ENCODE assay signal across 34 cellular contexts in the genomic region with DNA sequence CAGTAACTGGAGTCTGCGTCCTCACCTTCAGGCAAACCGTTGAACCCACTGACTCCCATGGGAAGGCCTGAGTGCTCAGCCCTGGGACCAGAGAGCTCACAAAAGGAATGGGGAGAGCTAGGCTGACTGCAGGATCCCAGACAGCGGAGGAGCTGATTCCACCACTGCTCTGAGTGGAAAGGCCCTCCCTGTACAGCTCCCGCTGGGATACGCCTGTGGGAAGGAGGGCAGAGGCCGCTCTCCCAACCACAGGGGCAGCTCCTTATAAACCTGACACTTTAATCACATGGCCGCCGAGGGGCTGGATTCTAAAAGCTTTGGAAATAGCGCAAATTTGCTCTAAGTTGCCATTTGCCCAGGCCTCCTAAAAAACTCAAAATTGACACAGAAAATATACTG. TPM values are rescaled to one million over a fixed set of nuclear protein-coding genes. Genes with fewer than 3 reads are reported as not detected.
DNase-seq lines count a peak whose midpoint lies in the region; ATAC-seq and TF ChIP-seq lines count a peak whose summit lies in the region.
"Had no signal": no experiment of that assay in that cellular context is flagged by ENCODE, and none has a peak within 500 bp of the region (broad histone marks: within the 10 kb centered on the region; RNA-seq: fewer than 3 reads in every experiment).

No MANE protein-coding gene starts in this region.

- H3K9me3 Mint-ChIP-seq in CD4-positive, alpha-beta memory T cell: no peaks in the 10 kb centered on the region
- no peaks in the 10 kb centered on the region for H3K9me3 Mint-ChIP-seq in neural progenitor cell
- H3K9me3 Mint-ChIP-seq: activated naive CD4-positive, alpha-beta T cell treated with anti-CD3 and anti-CD28 coated beads for 36 hours; IgD-negative memory B cell; stimulated activated memory B cell treated with anti-CD40 and anti-IgM and Interleukin-4, amounts not matched to agents 10 μg/mL and 1 μg/mL and 100 μg/mL, for 72 hours had no signal

- no peak overlapping the region for H3K9ac ChIP-seq in neural progenitor cell
- H3K9ac ChIP-seq: SK-N-SH had no signal

- H4K20me1 ChIP-seq in neural progenitor cell (ENCODE audit: low read depth): no peaks in the 10 kb centered on the region

- intact Hi-C loops in CD4-positive, alpha-beta memory T cell (cut with micrococcal nuclease): no loop called here
- intact Hi-C loops in heart right ventricle (cut with DNase I): no loop called here

- H3K4me3 Mint-ChIP-seq in CD4-positive, alpha-beta memory T cell: no peak overlapping the region
- H3K4me3 Mint-ChIP-seq in neural progenitor cell: no peak overlapping the region
- H3K4me3 Mint-ChIP-seq: activated naive CD4-positive, alpha-beta T cell treated with anti-CD3 and anti-CD28 coated beads for 36 hours; brain; IgD-negative memory B cell; stimulated activated memory B cell treated with anti-CD40 and anti-IgM and Interleukin-4, amounts not matched to agents 10 μg/mL and 1 μg/mL and 100 μg/mL, for 72 hours had no signal

- H3K36me3 ChIP-seq in CD4-positive, alpha-beta memory T cell (ENCODE audit: insufficient read depth, low read length): no peaks in the 10 kb centered on the region
- H3K36me3 ChIP-seq in heart right ventricle: no peaks in the 10 kb centered on the region
- H3K36me3 ChIP-seq in neural progenitor cell: no peaks in the 10 kb centered on the region
- H3K36me3 ChIP-seq: adrenal gland, colonic mucosa, upper lobe of left lung had no signal

- WGBS in heart right ventricle, 2 donors: 68 to 69% methylated on average over 9 of the region's 9 CpGs

- H3K79me2 ChIP-seq in neural progenitor cell (ENCODE audit: low read depth): no peaks in the 10 kb centered on the region

- H3K4me1 ChIP-seq in CD4-positive, alpha-beta memory T cell (ENCODE audit: insufficient read depth, low read length): peaks cover 29% of the 10 kb centered on the region
- H3K4me1 ChIP-seq in heart right ventricle (peaks cover 0 to 9% (median 0%) of the 10 kb centered on the region in 9 donors), neural progenitor cell (no peaks in the 10 kb centered on the region)
- H3K4me1 ChIP-seq: adrenal gland, colonic mucosa had no signal

- peak overlapping the region; percentile 1 for H3K27ac ChIP-seq in CD4-positive, alpha-beta memory T cell (ENCODE audit: low read depth, low read length)
- no peak overlapping the region for H3K27ac ChIP-seq in heart right ventricle
- no peak overlapping the region for H3K27ac ChIP-seq in neural progenitor cell
- H3K27ac ChIP-seq: C4-2B, colonic mucosa, epithelial cell of prostate, upper lobe of left lung had no signal

- CTCF ChIA-PET in CD4-positive, alpha-beta memory T cell (lab: Charles Lee; ENCODE audit: partially characterized antibody): interaction anchor here (1.8 kb wide), 1 partner anchor 10 kb away, joined by 4 read pairs; no protein-coding TSS in a partner anchor
- CTCF ChIA-PET in HEK293T (lab: Yijun Ruan, JAX): no interaction called here

- H3K4me3 ChIP-seq in CD4-positive, alpha-beta memory T cell (ENCODE audit: low read length in 2 of 2): no peak overlapping the region
- H3K4me3 ChIP-seq in heart right ventricle (no peak overlapping the region), neural progenitor cell (no peak overlapping the region)
- H3K4me3 ChIP-seq: adrenal gland, colonic mucosa, upper lobe of left lung had no signal

- H3K27ac Mint-ChIP-seq in CD4-positive, alpha-beta memory T cell: peak overlapping the region in 3 of 7 donors; percentile 29 to 38 (median 32)
- no peak overlapping the region for H3K27ac Mint-ChIP-seq in neural progenitor cell
- H3K27ac Mint-ChIP-seq: activated naive CD4-positive, alpha-beta T cell treated with anti-CD3 and anti-CD28 coated beads for 36 hours; stimulated activated memory B cell treated with anti-CD40 and anti-IgM and Interleukin-4, amounts not matched to agents 10 μg/mL and 1 μg/mL and 100 μg/mL, for 72 hours had no signal

- H3K9me3 ChIP-seq in CD4-positive, alpha-beta memory T cell (ENCODE audit: control insufficient read depth in 1 of 2, low read length in 2 of 2): no peaks in the 10 kb centered on the region
- H3K9me3 ChIP-seq in heart right ventricle (peaks cover 0 to 6% (median 0%) of the 10 kb centered on the region in 11 donors), neural progenitor cell (ENCODE audit: low read depth) (no peaks in the 10 kb centered on the region)
- H3K9me3 ChIP-seq: adrenal gland, colonic mucosa, SK-N-SH, upper lobe of left lung had no signal

- no peak overlapping the region for H3K4me2 ChIP-seq in neural progenitor cell
- H3K4me2 ChIP-seq: SK-N-SH had no signal

- POLR2A ChIA-PET in CD4-positive, alpha-beta memory T cell (lab: Charles Lee; ENCODE audit: partially characterized antibody): interaction anchor here (1.2 to 1.6 kb wide), 2 partner anchors 11 to 28 kb away, joined by 5 to 6 read pairs; no protein-coding TSS in a partner anchor
- POLR2A ChIA-PET in HEK293T (lab: Yijun Ruan, JAX): no interaction called here

- no peak for TF ChIP-seq CTCF in heart right ventricle (IDR thresholded peaks at IDR 0.05)
- TF ChIP-seq CTCF in neural progenitor cell (IDR thresholded peaks at IDR 0.05): no peak

- no peak overlapping the region for H2AFZ ChIP-seq in neural progenitor cell (replicated peaks)

- H3K27me3 Mint-ChIP-seq in CD4-positive, alpha-beta memory T cell: no peaks in the 10 kb centered on the region
- H3K27me3 Mint-ChIP-seq in neural progenitor cell (ENCODE audit: insufficient read depth, low read depth): no peaks in the 10 kb centered on the region

- H3K36me3 Mint-ChIP-seq in CD4-positive, alpha-beta memory T cell: no peaks in the 10 kb centered on the region
- no peaks in the 10 kb centered on the region for H3K36me3 Mint-ChIP-seq in neural progenitor cell
- H3K36me3 Mint-ChIP-seq: IgD-negative memory B cell; stimulated activated memory B cell treated with anti-CD40 and anti-IgM and Interleukin-4, amounts not matched to agents 10 μg/mL and 1 μg/mL and 100 μg/mL, for 72 hours had no signal

- no peaks in the 10 kb centered on the region for H3F3A ChIP-seq in neural progenitor cell (ENCODE audit: low read depth)

- ATAC-seq in heart right ventricle (peak in 6 of 8 donors; percentile 28 to 60 (median 38)), left lobe of liver (no peak)
- ATAC-seq: PC-3; stimulated activated memory B cell treated with anti-CD40 and anti-IgM and Interleukin-4, amounts not matched to agents 10 μg/mL and 1 μg/mL and 100 μg/mL, for 72 hours had no signal

- no peaks in the 10 kb centered on the region for H3K27me3 ChIP-seq in CD4-positive, alpha-beta memory T cell (ENCODE audit: insufficient read depth, low read length)
- H3K27me3 ChIP-seq in heart right ventricle: peaks cover 0 to 14% (median 0%) of the 10 kb centered on the region in 7 donors
- no peaks in the 10 kb centered on the region for H3K27me3 ChIP-seq in neural progenitor cell
- H3K27me3 ChIP-seq: adrenal gland, colonic mucosa, upper lobe of left lung had no signal

- no peak for DNase-seq in CD4-positive, alpha-beta memory T cell
- DNase-seq in HEK293T (ENCODE audit: extremely low spot score): peak; percentile 33
- no peak for DNase-seq in heart right ventricle
- DNase-seq in neural progenitor cell (ENCODE audit: low spot score): peak; percentile 39
- no peak for DNase-seq in OCI-M2 (lab: John Stamatoyannopoulos, UW; ENCODE audit: unreplicated experiment)
- DNase-seq in cortex of kidney (lab: John Stamatoyannopoulos, UW): no peak
- DNase-seq in left lobe of liver (ENCODE audit: low spot score): no peak
- DNase-seq: activated CD4-positive, alpha-beta T cell treated with anti-CD3 and anti-CD28 coated beads, Interleukin-2, amount 50 U/mL, for 4 hours; activated CD4-positive, CD25-positive, alpha-beta regulatory T cell; activated naive CD4-positive, alpha-beta T cell treated with anti-CD3 and anti-CD28 coated beads for 36 hours; adrenal gland; Calu3; colonic mucosa; DMS79; effector memory CD4-positive, alpha-beta T cell; HCEC 1CT; MV-4-11; NCI-H1436 treated with DMSO at 0.1 percent for 48 hours; NCI-H2171; NCI-H524 treated with DMSO at 0.1 percent for 48 hours; NK-92 treated with Interleukin-12 subunit alpha and Interleukin-12 subunit beta, amount 100 ng/mL, for 24 hours; occipital lobe; PC-3; SK-N-SH; substantia nigra had no signal

- peaks cover 16 to 38% (median 29%) of the 10 kb centered on the region in 4 donors for H3K4me1 Mint-ChIP-seq in CD4-positive, alpha-beta memory T cell
- peaks cover 11% of the 10 kb centered on the region for H3K4me1 Mint-ChIP-seq in neural progenitor cell
- H3K4me1 Mint-ChIP-seq: stimulated activated memory B cell treated with anti-CD40 and anti-IgM and Interleukin-4, amounts not matched to agents 10 μg/mL and 1 μg/mL and 100 μg/mL, for 72 hours had no signal

TF ChIP-seq in HEK293T, 16 proteins besides CTCF, POLR2A, EP300 and RAD21:
- no peak for TF ChIP-seq ZNF384 (IDR thresholded peaks at IDR 0.05)
- no peak for TF ChIP-seq SP1 (IDR thresholded peaks at IDR 0.05)
- no peak for TF ChIP-seq CTBP1 (IDR thresholded peaks at IDR 0.05; ENCODE audit: borderline replicate concordance)
- TF ChIP-seq NFRKB (IDR thresholded peaks at IDR 0.05): no peak
- TF ChIP-seq, protein P1, sequence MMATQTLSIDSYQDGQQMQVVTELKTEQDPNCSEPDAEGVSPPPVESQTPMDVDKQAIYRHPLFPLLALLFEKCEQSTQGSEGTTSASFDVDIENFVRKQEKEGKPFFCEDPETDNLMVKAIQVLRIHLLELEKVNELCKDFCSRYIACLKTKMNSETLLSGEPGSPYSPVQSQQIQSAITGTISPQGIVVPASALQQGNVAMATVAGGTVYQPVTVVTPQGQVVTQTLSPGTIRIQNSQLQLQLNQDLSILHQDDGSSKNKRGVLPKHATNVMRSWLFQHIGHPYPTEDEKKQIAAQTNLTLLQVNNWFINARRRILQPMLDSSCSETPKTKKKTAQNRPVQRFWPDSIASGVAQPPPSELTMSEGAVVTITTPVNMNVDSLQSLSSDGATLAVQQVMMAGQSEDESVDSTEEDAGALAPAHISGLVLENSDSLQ (IDR thresholded peaks at IDR 0.05): no peak
- TF ChIP-seq L3MBTL2 (conservative IDR thresholded peaks at IDR 0.05): no peak
- no peak for TF ChIP-seq TARDBP (IDR thresholded peaks at IDR 0.05)
- TF ChIP-seq SUZ12 (IDR thresholded peaks at IDR 0.05): no peak
- TF ChIP-seq FOXK2 (IDR thresholded peaks at IDR 0.05): no peak
- no peak for TF ChIP-seq ARNT (IDR thresholded peaks at IDR 0.05)
- TF ChIP-seq BHLHE40 (IDR thresholded peaks at IDR 0.05; ENCODE audit: borderline replicate concordance): no peak

RNA-seq across cellular contexts. Expression of a gene that starts 37.1 kb away (rescaled TPM):
- under 1 TPM; 0.08 to 0.09 TPM for total RNA-seq in CD4-positive, alpha-beta memory T cell
- polyA plus RNA-seq in CD4-positive, alpha-beta memory T cell: under 1 TPM in 1 of 2 donors, not detected in 1; 0.18 TPM
- total RNA-seq in heart right ventricle (under 1 TPM in 1 of 10 donors, not detected in 9; 0.09 TPM), neural progenitor cell (ENCODE audit: low replicate concordance) (not detected in 2 replicates), left lobe of liver (16.7 TPM)
- polyA plus RNA-seq in heart right ventricle: under 1 TPM in 1 of 2 donors, not detected in 1; 0.01 TPM
- total RNA-seq: activated naive CD4-positive, alpha-beta T cell treated with anti-CD3 and anti-CD28 coated beads for 36 hours; Calu3; colonic mucosa; mesenteric fat pad; occipital lobe; PC-3; pulmonary artery endothelial cell; skeletal muscle tissue had no signal
- polyA plus RNA-seq: IgD-negative memory B cell had no signal

Comparison
In these comparisons a context has a peak if more than half of its experiments do, and no peak if none do; other contexts are left out.
1. DNase-seq: peak in HEK293T (single experiment) and neural progenitor cell (single experiment); none in CD4-positive, alpha-beta memory T cell (0 of 5), heart right ventricle (0 of 2), OCI-M2 (single experiment), cortex of kidney (single experiment) and left lobe of liver (single experiment).
2. RNA of a gene that starts 37.1 kb away (total RNA-seq): 16.7 TPM in left lobe of liver (single experiment); 0.08 to 0.09 TPM in CD4-positive, alpha-beta memory T cell, 0.09 TPM in heart right ventricle and not detected in neural progenitor cell; every median in the first group is over 10 times any median in the second.